Comparison of ENCODE assay signal across 16 cellular contexts in the genomic region with DNA sequence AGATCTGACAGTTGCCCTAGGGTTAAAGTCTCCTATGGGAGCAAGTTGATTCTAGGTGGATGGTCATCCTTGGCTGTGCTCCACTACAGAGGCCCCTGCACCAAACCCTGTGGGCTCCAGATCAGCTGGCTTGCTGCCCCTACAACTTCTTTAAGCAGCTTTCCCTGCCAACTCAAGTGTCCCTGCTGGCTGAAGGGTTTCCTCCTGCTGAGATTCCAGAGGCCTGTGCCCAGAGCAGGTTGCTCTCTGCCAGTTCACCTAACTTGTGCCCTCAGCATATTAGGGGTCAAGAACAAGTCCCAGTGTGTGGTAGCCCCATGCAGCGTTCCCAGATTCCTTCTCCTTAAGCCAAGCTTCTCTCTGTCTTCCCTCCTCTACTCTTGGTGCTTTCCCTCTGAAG.
DNase-seq lines count a peak whose midpoint lies in the region; ATAC-seq and TF ChIP-seq lines count a peak whose summit lies in the region.
"Had no signal": no experiment of that assay in that cellular context is flagged by ENCODE, and none has a peak within 500 bp of the region (broad histone marks: within the 10 kb centered on the region; RNA-seq: fewer than 3 reads in every experiment).

No MANE protein-coding gene starts in this region.

- no peak for ATAC-seq in activated CD8-positive, alpha-beta T cell treated with anti-CD3 and anti-CD28 coated beads, Interleukin-2, amount 10 ng/mL, durations not matched to agents 7 days and 5 days
- no peak for ATAC-seq in activated CD8-positive, alpha-beta T cell treated with anti-CD3 and anti-CD28 coated beads for 36 hours
- ATAC-seq in GM23338 (peak; percentile 36), HG03025 (IDR thresholded peaks at IDR 0.05; ENCODE audit: low FRiP score, unreplicated experiment) (no peak), psoas muscle (no peak)
- no peak for ATAC-seq in activated T-helper 17 cell treated with anti-CD3 and anti-CD28 coated beads, Interleukin-2, amount 50 U/mL, for 72 hours (replicated peaks)

- H3K36me3 ChIP-seq in GM23338 (ENCODE audit: insufficient read depth) (peaks cover 10% of the 10 kb centered on the region; the same call in 1 of the 2 replicates), mesenchymal stem cell (ENCODE audit: control insufficient read depth in 1 of 2, insufficient read depth in 2 of 2, low read depth in 1 of 2, low read length in 2 of 2) (peaks cover 22 to 72% of the 10 kb centered on the region in 2 experiments), psoas muscle (ENCODE audit: insufficient read depth in 1 of 2, low read depth in 1 of 2) (peaks cover 0 to 25% of the 10 kb centered on the region in 2 donors)

- H3K4me3 Mint-ChIP-seq in activated CD8-positive, alpha-beta T cell treated with anti-CD3 and anti-CD28 coated beads, Interleukin-2, amount 10 ng/mL, durations not matched to agents 7 days and 5 days, result no peak overlapping the region
- no peak overlapping the region for H3K4me3 Mint-ChIP-seq in activated CD8-positive, alpha-beta T cell treated with anti-CD3 and anti-CD28 coated beads for 36 hours
- no peak overlapping the region for H3K4me3 Mint-ChIP-seq in GM23338
- H3K4me3 Mint-ChIP-seq in activated T-helper 17 cell treated with anti-CD3 and anti-CD28 coated beads, Interleukin-2, amount 50 U/mL, for 72 hours, result no peak overlapping the region
- H3K4me3 Mint-ChIP-seq: CD4-positive, alpha-beta T cell had no signal

- H3K4me1 ChIP-seq in GM23338 (ENCODE audit: insufficient read depth), result peaks cover 2% of the 10 kb centered on the region; the same call in 1 of the 2 replicates
- H3K4me1 ChIP-seq in mesenchymal stem cell (ENCODE audit: control insufficient read depth, insufficient read depth, low read depth, low read length), result peaks cover 6% of the 10 kb centered on the region
- no peaks in the 10 kb centered on the region for H3K4me1 ChIP-seq in psoas muscle
- H3K4me1 ChIP-seq: BE2C had no signal

- H3K4me2 ChIP-seq in GM23338 (no peak overlapping the region), mesenchymal stem cell (ENCODE audit: low read length, poor library complexity, severe bottlenecking) (no peak overlapping the region)
- H3K4me2 ChIP-seq: PC-9 had no signal

- H2BK15ac ChIP-seq in mesenchymal stem cell (ENCODE audit: low read depth, poor library complexity, severe bottlenecking), result no peak overlapping the region

- H3K4ac ChIP-seq in mesenchymal stem cell (ENCODE audit: low read depth in 1 of 2, low read length in 2 of 2), result no peak overlapping the region

- H3K27me3 ChIP-seq in GM23338 (ENCODE audit: insufficient read depth), result no peaks in the 10 kb centered on the region
- no peaks in the 10 kb centered on the region for H3K27me3 ChIP-seq in mesenchymal stem cell (ENCODE audit: control insufficient read depth in 1 of 2, insufficient read depth in 1 of 2, low read length in 2 of 2)
- no peaks in the 10 kb centered on the region for H3K27me3 ChIP-seq in psoas muscle (ENCODE audit: insufficient read depth in 3 of 3, low read length in 2 of 3)
- H3K27me3 ChIP-seq: BE2C had no signal

- peak overlapping the region; percentile 64 for H4K8ac ChIP-seq in mesenchymal stem cell (ENCODE audit: low read length)

- CTCF ChIA-PET in activated CD8-positive, alpha-beta T cell treated with anti-CD3 and anti-CD28 coated beads, Interleukin-2, amount 10 ng/mL, durations not matched to agents 7 days and 5 days (lab: Charles Lee), result interaction anchor here (1.3 kb wide), 1 partner anchor 59 kb away, joined by 3 read pairs; no protein-coding TSS in a partner anchor
- CTCF ChIA-PET in activated CD8-positive, alpha-beta T cell treated with anti-CD3 and anti-CD28 coated beads for 36 hours (lab: Charles Lee), result no interaction called here

- H3K36me3 Mint-ChIP-seq in activated CD8-positive, alpha-beta T cell treated with anti-CD3 and anti-CD28 coated beads, Interleukin-2, amount 10 ng/mL, durations not matched to agents 7 days and 5 days (ENCODE audit: low read depth), result peaks cover 51% of the 10 kb centered on the region
- H3K36me3 Mint-ChIP-seq in activated CD8-positive, alpha-beta T cell treated with anti-CD3 and anti-CD28 coated beads for 36 hours (ENCODE audit: low read depth), result peaks cover 53% of the 10 kb centered on the region
- peaks cover 61% of the 10 kb centered on the region for H3K36me3 Mint-ChIP-seq in GM23338 (ENCODE audit: low read depth)
- peaks cover 69% of the 10 kb centered on the region for H3K36me3 Mint-ChIP-seq in activated T-helper 17 cell treated with anti-CD3 and anti-CD28 coated beads, Interleukin-2, amount 50 U/mL, for 72 hours (ENCODE audit: low read depth)

- POLR2A ChIA-PET in activated CD8-positive, alpha-beta T cell treated with anti-CD3 and anti-CD28 coated beads, Interleukin-2, amount 10 ng/mL, durations not matched to agents 7 days and 5 days (lab: Charles Lee), result no interaction called here
- POLR2A ChIA-PET in activated CD8-positive, alpha-beta T cell treated with anti-CD3 and anti-CD28 coated beads for 36 hours (lab: Charles Lee), result no interaction called here

- H3K9me2 ChIP-seq in GM23338 (ENCODE audit: insufficient read depth), result no peaks in the 10 kb centered on the region

- H3K27me3 Mint-ChIP-seq in activated CD8-positive, alpha-beta T cell treated with anti-CD3 and anti-CD28 coated beads, Interleukin-2, amount 10 ng/mL, durations not matched to agents 7 days and 5 days (ENCODE audit: low read depth), result no peaks in the 10 kb centered on the region
- H3K27me3 Mint-ChIP-seq in activated CD8-positive, alpha-beta T cell treated with anti-CD3 and anti-CD28 coated beads for 36 hours, result no peaks in the 10 kb centered on the region
- H3K27me3 Mint-ChIP-seq in GM23338 (ENCODE audit: insufficient read depth, low read depth, poor library complexity), result peaks cover 3% of the 10 kb centered on the region
- H3K27me3 Mint-ChIP-seq in activated T-helper 17 cell treated with anti-CD3 and anti-CD28 coated beads, Interleukin-2, amount 50 U/mL, for 72 hours, result no peaks in the 10 kb centered on the region
- H3K27me3 Mint-ChIP-seq: CD4-positive, alpha-beta T cell had no signal

- H3K9ac ChIP-seq in mesenchymal stem cell (ENCODE audit: low read length), result no peak overlapping the region

- H3K14ac ChIP-seq in mesenchymal stem cell (ENCODE audit: low read length in 2 of 2), result no peak overlapping the region

- H4K20me1 ChIP-seq in GM23338 (replicated peaks; ENCODE audit: insufficient read depth), result peaks cover 35% of the 10 kb centered on the region

- H3K27ac Mint-ChIP-seq in activated CD8-positive, alpha-beta T cell treated with anti-CD3 and anti-CD28 coated beads, Interleukin-2, amount 10 ng/mL, durations not matched to agents 7 days and 5 days, result peak overlapping the region; percentile 39
- H3K27ac Mint-ChIP-seq in activated CD8-positive, alpha-beta T cell treated with anti-CD3 and anti-CD28 coated beads for 36 hours, result no peak overlapping the region
- H3K27ac Mint-ChIP-seq in GM23338, result peak overlapping the region; percentile 76
- peak overlapping the region; percentile 36 for H3K27ac Mint-ChIP-seq in activated T-helper 17 cell treated with anti-CD3 and anti-CD28 coated beads, Interleukin-2, amount 50 U/mL, for 72 hours
- H3K27ac Mint-ChIP-seq: CD4-positive, alpha-beta T cell had no signal

- H2AFZ ChIP-seq in GM23338 (no peak overlapping the region), mesenchymal stem cell (ENCODE audit: low read depth, low read length) (no peak overlapping the region)
- H2AFZ ChIP-seq: PC-9 had no signal

- no peak overlapping the region for H3K23ac ChIP-seq in mesenchymal stem cell (ENCODE audit: low read length in 2 of 2)

- H2BK12ac ChIP-seq in mesenchymal stem cell (ENCODE audit: low read length in 2 of 2), result no peak overlapping the region

- H3K79me1 ChIP-seq in mesenchymal stem cell (replicated peaks; ENCODE audit: low read length, poor library complexity, severe bottlenecking), result peaks cover 18% of the 10 kb centered on the region

- WGBS in mesenchymal stem cell, result 100% methylated on average over 1 of the region's 1 CpG
- WGBS in psoas muscle, 3 donors, result 86 to 92% (median 91%) methylated on average over 1 of the region's 1 CpG

- DNase-seq in activated CD8-positive, alpha-beta T cell treated with anti-CD3 and anti-CD28 coated beads, Interleukin-2, amount 10 ng/mL, durations not matched to agents 7 days and 5 days, result no peak
- DNase-seq in activated CD8-positive, alpha-beta T cell treated with anti-CD3 and anti-CD28 coated beads for 36 hours, result no peak
- DNase-seq in GM23338 (ENCODE audit: low spot score), result no peak
- DNase-seq in mesenchymal stem cell, result no peak
- DNase-seq in psoas muscle, result no peak
- DNase-seq in NOMO-1 treated with dmso at 0.1 percent for 144 hours (lab: John Stamatoyannopoulos, UW; ENCODE audit: unreplicated experiment), result no peak
- DNase-seq: 8988T; BE2C; CD4-positive, alpha-beta T cell; MV-4-11; NCI-H1417; NCI-H2029; NCI-H748 treated with DMSO at 0.1 percent for 48 hours; PC-9 had no signal

- H3K4me3 ChIP-seq in GM23338 (no peak overlapping the region), mesenchymal stem cell (ENCODE audit: insufficient read depth in 1 of 2, low read depth in 1 of 2, low read length in 2 of 2) (no peak overlapping the region), psoas muscle (no peak overlapping the region)
- H3K4me3 ChIP-seq: PC-9 had no signal

- peaks cover 44% of the 10 kb centered on the region for H3K79me2 ChIP-seq in GM23338 (replicated peaks; ENCODE audit: insufficient read depth)

- no peaks in the 10 kb centered on the region; the same call in 1 of the 2 replicates for H3F3A ChIP-seq in GM23338 (replicated peaks; ENCODE audit: low read depth)

- H2BK120ac ChIP-seq in mesenchymal stem cell (ENCODE audit: low read depth, low read length), result no peak overlapping the region

- H3K4me1 Mint-ChIP-seq in activated CD8-positive, alpha-beta T cell treated with anti-CD3 and anti-CD28 coated beads, Interleukin-2, amount 10 ng/mL, durations not matched to agents 7 days and 5 days (ENCODE audit: low read depth), result peaks cover 12% of the 10 kb centered on the region
- H3K4me1 Mint-ChIP-seq in activated CD8-positive, alpha-beta T cell treated with anti-CD3 and anti-CD28 coated beads for 36 hours (ENCODE audit: low read depth), result peaks cover 45% of the 10 kb centered on the region
- peaks cover 9% of the 10 kb centered on the region for H3K4me1 Mint-ChIP-seq in GM23338
- H3K4me1 Mint-ChIP-seq in activated T-helper 17 cell treated with anti-CD3 and anti-CD28 coated beads, Interleukin-2, amount 50 U/mL, for 72 hours, result peaks cover 40% of the 10 kb centered on the region

- no peak overlapping the region for H3K18ac ChIP-seq in mesenchymal stem cell (ENCODE audit: low read depth in 1 of 2, low read length in 2 of 2)

- no peaks in the 10 kb centered on the region for H3K9me3 ChIP-seq in mesenchymal stem cell (ENCODE audit: control insufficient read depth, low read length)
- no peaks in the 10 kb centered on the region for H3K9me3 ChIP-seq in psoas muscle
- H3K9me3 ChIP-seq: BE2C had no signal

- intact Hi-C loops in activated CD8-positive, alpha-beta T cell treated with anti-CD3 and anti-CD28 coated beads for 36 hours (cut with micrococcal nuclease), result no loop called here
- intact Hi-C loops in psoas muscle (cut with DNase I), result no loop called here

- no peak for TF ChIP-seq CTCF in activated CD8-positive, alpha-beta T cell treated with anti-CD3 and anti-CD28 coated beads for 36 hours (IDR thresholded peaks at IDR 0.05)
- TF ChIP-seq CTCF in GM23338 (conservative IDR thresholded peaks at IDR 0.05; ENCODE audit: low read depth in 2 of 2) (no peak), psoas muscle (IDR thresholded peaks at IDR 0.05) (no peak)

- no peak overlapping the region for H2BK5ac ChIP-seq in mesenchymal stem cell (ENCODE audit: low read depth, low read length, poor library complexity, severe bottlenecking)

- no peak overlapping the region for H2AK5ac ChIP-seq in mesenchymal stem cell (ENCODE audit: low read length, severe bottlenecking)

- H3K9me3 Mint-ChIP-seq in activated CD8-positive, alpha-beta T cell treated with anti-CD3 and anti-CD28 coated beads, Interleukin-2, amount 10 ng/mL, durations not matched to agents 7 days and 5 days (ENCODE audit: insufficient read depth), result no peaks in the 10 kb centered on the region
- no peaks in the 10 kb centered on the region for H3K9me3 Mint-ChIP-seq in activated CD8-positive, alpha-beta T cell treated with anti-CD3 and anti-CD28 coated beads for 36 hours
- H3K9me3 Mint-ChIP-seq in GM23338, result no peaks in the 10 kb centered on the region
- no peaks in the 10 kb centered on the region for H3K9me3 Mint-ChIP-seq in activated T-helper 17 cell treated with anti-CD3 and anti-CD28 coated beads, Interleukin-2, amount 50 U/mL, for 72 hours

- peak overlapping the region; percentile 65 for H4K91ac ChIP-seq in mesenchymal stem cell (ENCODE audit: low read length)

- no peak overlapping the region for H3K27ac ChIP-seq in GM23338 (ENCODE audit: low read depth)
- no peak overlapping the region for H3K27ac ChIP-seq in mesenchymal stem cell (ENCODE audit: low read length, poor library complexity, severe bottlenecking)
- H3K27ac ChIP-seq in psoas muscle, result no peak overlapping the region
- H3K27ac ChIP-seq: PC-9 had no signal
